Comparison of ENCODE assay signal across 7 cellular contexts in genomic region chr1:164561007-164561406, GRCh38. TPM values are rescaled to one million over a fixed set of nuclear protein-coding genes. Genes with fewer than 3 reads are reported as not detected.
DNase-seq lines count a peak whose midpoint lies in the region; ATAC-seq, FAIRE-seq and TF ChIP-seq lines count a peak whose summit lies in the region.

No MANE protein-coding gene starts in this region.

- TF ChIP-seq RAD21 in IMR-90 (IDR thresholded peaks at IDR 0.05; ENCODE audit: low read length) = no peak

- BruUV-seq in IMR-90 (replicated peaks; lab: Mats Ljungman, UMichigan) = no TSS peak

- no peak for FAIRE-seq in kidney (lab: Jason Lieb, UNC)

- peak overlapping the region; percentile 27; the same call in 1 of the 2 replicates for H2BK120ac ChIP-seq in IMR-90 (ENCODE audit: low read depth, low read length)

- POLR2A ChIA-PET in IMR-90 (lab: Charles Lee; ENCODE audit: unreplicated experiment) = no interaction called here

- H3K4me1 Mint-ChIP-seq in activated T-cell treated with anti-CD3 and anti-CD28 coated beads, Interleukin-2, amount 50 U/mL, for 4 hours (ENCODE audit: low read depth) = peaks cover 9% of the 10 kb centered on the region

- in situ Hi-C loops in IMR-90 (cut with MboI; ENCODE audit: low sequenced_read_pairs) = loop anchor here (10.0 kb wide), 1 partner anchor 224 kb away; no protein-coding TSS in a partner anchor

- no peak overlapping the region for H3K4ac ChIP-seq in IMR-90 (ENCODE audit: low read depth, low read length)

- dilution Hi-C loops in IMR-90 (cut with HindIII; ENCODE audit: low sequenced_read_pairs, unreplicated experiment) = no loop called here

- H3K9me3 Mint-ChIP-seq in activated T-cell treated with anti-CD3 and anti-CD28 coated beads, Interleukin-2, amount 50 U/mL, for 4 hours = no peaks in the 10 kb centered on the region

- CTCF ChIA-PET in IMR-90 (lab: Yijun Ruan, JAX) = interaction anchor here (0.9 to 1.2 kb wide), 2 partner anchors 218 to 263 kb away, joined by 3 to 4 read pairs; no protein-coding TSS in a partner anchor

- H3K27ac ChIP-seq in IMR-90 (ENCODE audit: insufficient read depth, low read length) (peak overlapping the region; percentile 99; the same call in 1 of the 2 replicates), body of pancreas (peak overlapping the region in 3 of 4 donors; percentile 62 to 84 (median 78)), kidney (ENCODE audit: low read depth in 2 of 2, low read length in 2 of 2) (peak overlapping the region; percentile 35 to 88), stomach smooth muscle (ENCODE audit: low read length) (peak overlapping the region; percentile 80)

- TF ChIP-seq POLR2A in IMR-90 (IDR thresholded peaks at IDR 0.05; ENCODE audit: low read depth, low read length) (no peak), body of pancreas (IDR thresholded peaks at IDR 0.05) (no peak)

- peak overlapping the region; percentile 93 for H3K18ac ChIP-seq in IMR-90 (ENCODE audit: low read depth, low read length)

- no peak overlapping the region for H4K91ac ChIP-seq in IMR-90 (ENCODE audit: insufficient read depth, low read depth, low read length)

- H3K4me2 ChIP-seq in IMR-90 (ENCODE audit: low read depth, low read length) = peak overlapping the region; percentile 96

- H3K9me3 ChIP-seq in IMR-90 (ENCODE audit: control insufficient read depth, insufficient read depth, low read length) = no peaks in the 10 kb centered on the region
- no peaks in the 10 kb centered on the region for H3K9me3 ChIP-seq in body of pancreas
- no peaks in the 10 kb centered on the region for H3K9me3 ChIP-seq in kidney (ENCODE audit: control insufficient read depth in 1 of 2, low read length in 2 of 2)
- H3K9me3 ChIP-seq in stomach smooth muscle (ENCODE audit: control insufficient read depth in 2 of 2, low read length in 2 of 2) = no peaks in the 10 kb centered on the region

- peaks cover 31% of the 10 kb centered on the region for H3K27me3 Mint-ChIP-seq in activated T-cell treated with anti-CD3 and anti-CD28 coated beads, Interleukin-2, amount 50 U/mL, for 4 hours (ENCODE audit: low read depth)

- H2AFZ ChIP-seq in IMR-90 (replicated peaks; ENCODE audit: low read length, poor library complexity) = no peak overlapping the region

- DNase-seq in IMR-90 (no peak), body of pancreas (no peak), kidney (no peak), HuH-7 (ENCODE audit: low spot score) (no peak), GOT3 (lab: John Stamatoyannopoulos, UW) (no peak)
- DNase-seq in activated T-cell treated with anti-CD3 and anti-CD28 coated beads, Interleukin-2, amount 50 U/mL, for 4 hours = no peak

- intact Hi-C loops in IMR-90 (cut with micrococcal nuclease) (loop anchor here (2.0 kb wide), 1 partner anchor 50 kb away; no protein-coding TSS in a partner anchor), body of pancreas (cut with DNase I) (no loop called here), kidney (cut with DNase I) (no loop called here)

- H3K9me1 ChIP-seq in IMR-90 (ENCODE audit: insufficient read depth, low read length) = no peaks in the 10 kb centered on the region

- no peak overlapping the region for H2BK20ac ChIP-seq in IMR-90 (ENCODE audit: low read depth, low read length)

- no peaks in the 10 kb centered on the region for H3K36me3 Mint-ChIP-seq in activated T-cell treated with anti-CD3 and anti-CD28 coated beads, Interleukin-2, amount 50 U/mL, for 4 hours (ENCODE audit: insufficient read depth)

- H3K36me3 ChIP-seq in IMR-90 (ENCODE audit: control insufficient read depth, insufficient read depth, low read length) = no peaks in the 10 kb centered on the region
- H3K36me3 ChIP-seq in body of pancreas (replicated peaks in 1 of 2; ENCODE audit: insufficient read depth in 1 of 2, low read depth in 2 of 2) = no peaks in the 10 kb centered on the region
- H3K36me3 ChIP-seq in kidney (ENCODE audit: control insufficient read depth in 1 of 2, insufficient read depth in 2 of 2, low read length in 2 of 2) = no peaks in the 10 kb centered on the region
- H3K36me3 ChIP-seq in stomach smooth muscle (ENCODE audit: control insufficient read depth in 2 of 2, insufficient read depth in 2 of 2, low read length in 2 of 2) = no peaks in the 10 kb centered on the region

- ATAC-seq in IMR-90 (ENCODE audit: low read depth) (no peak), body of pancreas (no peak)
- ATAC-seq in activated T-cell treated with anti-CD3 and anti-CD28 coated beads, Interleukin-2, amount 50 U/mL, for 4 hours = no peak

- H2AK9ac ChIP-seq in IMR-90 (replicated peaks; ENCODE audit: low read depth, low read length, poor library complexity) = no peak overlapping the region

- TF ChIP-seq CTCF in IMR-90 (conservative IDR thresholded peaks at IDR 0.05; ENCODE audit: low read depth, low read length) (no peak), body of pancreas (IDR thresholded peaks at IDR 0.05) (no peak), kidney (IDR thresholded peaks at IDR 0.05; ENCODE audit: borderline replicate concordance, extremely low read depth, insufficient read depth) (no peak)

- H2BK15ac ChIP-seq in IMR-90 (ENCODE audit: low read depth, low read length) = no peak overlapping the region

- H3K23ac ChIP-seq in IMR-90 (ENCODE audit: low read depth, low read length) = peak overlapping the region; percentile 76; the same call in 1 of the 2 replicates

- H3K27me3 ChIP-seq in IMR-90 (ENCODE audit: control insufficient read depth, insufficient read depth, low read length) (no peaks in the 10 kb centered on the region), body of pancreas (no peaks in the 10 kb centered on the region), stomach smooth muscle (ENCODE audit: control insufficient read depth in 1 of 2, insufficient read depth in 2 of 2, low read length in 2 of 2) (no peaks in the 10 kb centered on the region)

- H4K20me1 ChIP-seq in IMR-90 (ENCODE audit: insufficient read depth, low read length) = no peaks in the 10 kb centered on the region

- H3K14ac ChIP-seq in IMR-90 (replicated peaks; ENCODE audit: low read depth, low read length) = peak overlapping the region; percentile 56

- H3K4me3 Mint-ChIP-seq in activated T-cell treated with anti-CD3 and anti-CD28 coated beads, Interleukin-2, amount 50 U/mL, for 4 hours = no peak overlapping the region

- peaks cover 3% of the 10 kb centered on the region for H3K4me1 ChIP-seq in IMR-90 (ENCODE audit: control insufficient read depth, insufficient read depth, low read length)
- H3K4me1 ChIP-seq in body of pancreas = peaks cover 29% of the 10 kb centered on the region
- H3K4me1 ChIP-seq in kidney (ENCODE audit: control insufficient read depth in 1 of 2, insufficient read depth in 1 of 2, low read depth in 1 of 2, low read length in 2 of 2) = peaks cover 0 to 18% of the 10 kb centered on the region in 2 donors
- H3K4me1 ChIP-seq in stomach smooth muscle (ENCODE audit: control insufficient read depth, insufficient read depth, low read length) = peaks cover 6% of the 10 kb centered on the region

- H4K5ac ChIP-seq in IMR-90 (ENCODE audit: low read depth, low read length) = peak overlapping the region; percentile 31; the same call in 1 of the 2 replicates

- H2BK5ac ChIP-seq in IMR-90 (ENCODE audit: low read depth, low read length, poor library complexity, severe bottlenecking) = peak overlapping the region; percentile 81

- H3K9ac ChIP-seq in IMR-90 (ENCODE audit: low read depth, low read length) = peak overlapping the region; percentile 99
- peak overlapping the region; percentile 77 to 85 for H3K9ac ChIP-seq in kidney (ENCODE audit: low read length in 2 of 2)
- H3K9ac ChIP-seq in stomach smooth muscle (ENCODE audit: low read length in 2 of 2) = peak overlapping the region; percentile 89

- peak overlapping the region; percentile 90 for H3K56ac ChIP-seq in IMR-90 (ENCODE audit: extremely low read depth, insufficient read depth, low read length)

- H2AK5ac ChIP-seq in IMR-90 (ENCODE audit: low read depth, low read length) = no peak overlapping the region

- WGBS in IMR-90 (ENCODE audit: extremely low coverage in 2 of 2, insufficient read length in 1 of 2), 2 experiments = no CpG with 5 or more reads among the region's 7 CpGs
- WGBS in body of pancreas, 2 donors = 1 to 2% methylated on average over 7 of the region's 7 CpGs

- H3K79me1 ChIP-seq in IMR-90 (ENCODE audit: low read depth in 1 of 2, low read length in 2 of 2) = peaks cover 0 to 7% of the 10 kb centered on the region in 2 experiments; a peak in 2 of 4 replicates

- no peak overlapping the region for H4K8ac ChIP-seq in IMR-90 (ENCODE audit: low read depth in 2 of 2, low read length in 2 of 2)

- H3K4me3 ChIP-seq in IMR-90 (ENCODE audit: insufficient read depth, low read depth, low read length) = peak overlapping the region; percentile 75
- H3K4me3 ChIP-seq in body of pancreas = peak overlapping the region; percentile 70 to 93
- peak overlapping the region; percentile 77 to 93 for H3K4me3 ChIP-seq in kidney (ENCODE audit: low read length in 2 of 2)
- H3K4me3 ChIP-seq in stomach smooth muscle (ENCODE audit: low read length in 2 of 2) = peak overlapping the region; percentile 86 to 98

TF ChIP-seq in IMR-90, 13 proteins besides CTCF, POLR2A, EP300 and RAD21 (continues in another document):
- no peak for TF ChIP-seq RFX5 (IDR thresholded peaks at IDR 0.05; ENCODE audit: low read depth, low read length)
- TF ChIP-seq FOS (IDR thresholded peaks at IDR 0.05; ENCODE audit: low read depth, low read length) = no peak
- TF ChIP-seq SMC3 (IDR thresholded peaks at IDR 0.05; ENCODE audit: low read depth, low read length) = no peak
- no peak for TF ChIP-seq BHLHE40 (IDR thresholded peaks at IDR 0.05; ENCODE audit: low read depth, low read length)
- no peak for TF ChIP-seq ELK1 (IDR thresholded peaks at IDR 0.05; ENCODE audit: borderline replicate concordance, low read depth, low read length)

RNA-seq across cellular contexts. Expression of gene PBX1, which starts 2.0 kb away (rescaled TPM):
- 17.5 and 17.9 TPM in 2 replicates for total RNA-seq in IMR-90 (2012; rRNA removed)
- polyA plus RNA-seq in IMR-90 (2012; rRNA removed) = 12.3 and 13.9 TPM in 2 replicates
- 7.1 and 11.7 TPM in 2 replicates for polyA plus RNA-seq in IMR-90 (2012; cell fraction: cytosol; rRNA removed)
- 8.2 and 17.8 TPM in 2 replicates for polyA plus RNA-seq in IMR-90 (2012; cell fraction: nucleus; rRNA removed; ENCODE audit: low replicate concordance)
- 100 to 1,000 TPM in 1 of 2 donors, 10 to 100 TPM in 1; 83.1 to 111 TPM for total RNA-seq in body of pancreas
- 91.5 TPM for total RNA-seq in kidney
- polyA plus RNA-seq in kidney (ENCODE audit: insufficient read depth, low read depth, low replicate concordance) = 14.9 TPM
- under 1 TPM; 0.41 to 0.48 (median 0.47) TPM for total RNA-seq in activated T-cell treated with anti-CD3 and anti-CD28 coated beads, Interleukin-2, amount 50 U/mL, for 4 hours

Comparison
In these comparisons a context has a peak if more than half of its experiments do, and no peak if none do; other contexts are left out.
1. RNA of gene PBX1, which starts 2.0 kb away (total RNA-seq): 83.1 to 111 TPM in body of pancreas, 91.5 TPM in kidney (single experiment) and 17.5 to 17.9 TPM in IMR-90; 0.41 to 0.48 TPM in activated T-cell treated with anti-CD3 and anti-CD28 coated beads, Interleukin-2, amount 50 U/mL, for 4 hours; every median in the first group is over 10 times any median in the second.
2. Peak in every context shown above with its lines, with median percentiles within 50 percentile points of each other: H3K27ac ChIP-seq, H3K4me3 ChIP-seq and H3K9ac ChIP-seq.